In the genomic region with DNA sequence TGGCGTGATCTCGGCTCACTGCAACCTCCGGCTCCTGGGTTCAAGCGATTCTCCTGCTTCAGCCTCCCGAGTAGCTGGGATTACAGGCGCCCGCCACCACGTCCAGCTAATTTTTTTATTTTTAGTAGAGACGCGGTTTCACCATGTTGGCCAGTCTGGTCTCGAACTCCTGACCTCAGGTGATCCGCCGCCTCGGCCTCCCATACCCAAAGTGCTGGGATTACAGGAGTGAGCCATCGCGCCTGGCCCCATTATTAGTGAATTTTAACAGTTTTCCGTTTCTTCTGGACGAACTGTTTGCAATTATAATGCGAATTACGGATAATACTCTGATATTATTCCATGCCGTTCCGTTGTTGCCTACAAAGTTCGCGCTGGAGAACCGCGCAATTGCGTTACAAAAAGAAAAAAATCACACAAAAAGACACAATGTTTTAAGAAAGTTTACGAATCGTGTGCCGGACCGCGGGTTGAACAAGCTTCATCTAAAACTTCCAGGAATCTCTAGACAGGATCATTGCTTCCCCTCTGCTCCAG, we compare ENCODE assay signal across 6 cellular contexts. TPM values are rescaled to one million over a fixed set of nuclear protein-coding genes. Genes with fewer than 3 reads are reported as not detected.
DNase-seq lines count a peak whose midpoint lies in the region; ATAC-seq, FAIRE-seq and TF ChIP-seq lines count a peak whose summit lies in the region.
"Not testable (repeated sequence)": the region's sequence is repeated elsewhere in the genome, so short reads cannot be mapped to it uniquely, and the experiment has no call there.

No MANE protein-coding gene starts in this region.

- not testable (repeated sequence) for ATAC-seq in activated B cell treated with CpG ODN at 0.5 μM for 24 hours (ENCODE audit: low read depth); pancreas

- H3K36me3 ChIP-seq in pancreas, uterus: not testable (repeated sequence)

- peaks cover 24 to 33% (median 26%) of the 10 kb centered on the region in 3 donors for H3K4me1 ChIP-seq in pancreas
- H3K4me1 ChIP-seq in uterus = peaks cover 10% of the 10 kb centered on the region in 2 donors

- FAIRE-seq in pancreas (lab: Jason Lieb, UNC) = not testable (repeated sequence)

- H3K27ac Mint-ChIP-seq in activated B cell treated with CpG ODN at 0.5 μM for 24 hours = peak overlapping the region; percentile 96

- intact Hi-C loops in activated B cell treated with CpG ODN at 0.5 μM for 24 hours (cut with micrococcal nuclease) = loop anchor here (1.0 kb wide), 6 partner anchors 30 to 501 kb away; partner anchors contain the start of genes MARCHF2, NDUFA7, RAB11B and RPS28
- intact Hi-C loops in pancreas (cut with DNase I); uterus (cut with DNase I; ENCODE audit: low total_unique reads): not testable (repeated sequence)

- not testable (repeated sequence) for H3K9me3 Mint-ChIP-seq in activated B cell treated with CpG ODN at 0.5 μM for 24 hours

- peak overlapping the region; percentile 98 for H3K4me3 ChIP-seq in HFF-Myc (replicated peaks; ENCODE audit: low read depth, low read length)
- H3K4me3 ChIP-seq in choroid plexus epithelial cell (ENCODE audit: low read depth, low read length) = peak overlapping the region; percentile 95
- H3K4me3 ChIP-seq in iPS-18c (ENCODE audit: insufficient read depth, low read depth, low read length) = peak overlapping the region; percentile 97
- H3K4me3 ChIP-seq in pancreas = peak overlapping the region; percentile 8 to 99 (median 96)
- peak overlapping the region; percentile 79 to 93 for H3K4me3 ChIP-seq in uterus

- peak overlapping the region; percentile 98 for H3K4me3 Mint-ChIP-seq in activated B cell treated with CpG ODN at 0.5 μM for 24 hours

- CTCF ChIA-PET in activated B cell treated with CpG ODN at 0.5 μM for 24 hours (lab: Charles Lee) = interaction anchor here (1.2 kb wide), 1 partner anchor 31 kb away, joined by 4 read pairs; the partner anchor contains the start of gene MARCHF2

- POLR2A ChIA-PET in activated B cell treated with CpG ODN at 0.5 μM for 24 hours (lab: Charles Lee) = interaction anchor here (1.0 to 5.0 kb wide), 14 partner anchors 12 to 134 kb away, joined by 3 to 56 read pairs (median 6); partner anchors contain the start of genes MARCHF2, NDUFA7, RAB11B and RPS28

- not testable (repeated sequence) for TF ChIP-seq POLR2A in uterus (IDR thresholded peaks at IDR 0.05)

- H3K36me3 Mint-ChIP-seq in activated B cell treated with CpG ODN at 0.5 μM for 24 hours (ENCODE audit: low read depth) = peaks cover 37% of the 10 kb centered on the region

- H3K27me3 ChIP-seq in pancreas, uterus: not testable (repeated sequence)

- 20 to 21% methylated on average over 32 of the region's 32 CpGs for WGBS in pancreas, 2 donors

- H3K27ac ChIP-seq in pancreas = peak overlapping the region; percentile 50 to 96 (median 91)
- peak overlapping the region; percentile 90 to 94 for H3K27ac ChIP-seq in uterus

- peaks cover 38% of the 10 kb centered on the region for H3K4me1 Mint-ChIP-seq in activated B cell treated with CpG ODN at 0.5 μM for 24 hours

- TF ChIP-seq CTCF in HFF-Myc (IDR thresholded peaks at IDR 0.05; ENCODE audit: low read depth, low read length, missing control alignments); activated B cell treated with CpG ODN at 0.5 μM for 24 hours (IDR thresholded peaks at IDR 0.05); choroid plexus epithelial cell (conservative IDR thresholded peaks at IDR 0.05; ENCODE audit: low read depth, low read length); pancreas (IDR thresholded peaks at IDR 0.05); uterus (IDR thresholded peaks at IDR 0.05): not testable (repeated sequence)

- not testable (repeated sequence) for DNase-seq in HFF-Myc (ENCODE audit: extremely low read depth, low read depth); activated B cell treated with CpG ODN at 0.5 μM for 24 hours; choroid plexus epithelial cell (ENCODE audit: low read depth); uterus
- DNase-seq in pancreas = peak in 1 of 6 donors; percentile 23

- H3K27me3 Mint-ChIP-seq in activated B cell treated with CpG ODN at 0.5 μM for 24 hours = not testable (repeated sequence)

- not testable (repeated sequence) for H3K9me3 ChIP-seq in iPS-18c (ENCODE audit: control insufficient read depth, insufficient read depth, low read length); pancreas; uterus

RNA-seq across cellular contexts. Expression of gene HNRNPM, which starts 0.6 kb away (rescaled TPM):
- total RNA-seq in activated B cell treated with CpG ODN at 0.5 μM for 24 hours (282 and 287 TPM in 2 replicates), pancreas (10 to 100 TPM; 44.5 to 88.3 (median 66.6) TPM), uterus (100 to 1,000 TPM in 2 of 4 donors, 10 to 100 TPM in 2; 50.3 to 186 (median 98.5) TPM)
- 10 to 100 TPM; 52.5 to 90.1 TPM for polyA plus RNA-seq in pancreas

RNA-seq across cellular contexts. Expression of gene MARCHF2, which starts 31.1 kb away (rescaled TPM):
- total RNA-seq in activated B cell treated with CpG ODN at 0.5 μM for 24 hours (24.8 and 25.6 TPM in 2 replicates), pancreas (10 to 100 TPM in 5 of 6 donors, 1 to 10 TPM in 1; 8.8 to 18.0 (median 11.0) TPM), uterus (100 to 1,000 TPM in 1 of 4 donors, 10 to 100 TPM in 3; 44.1 to 161 (median 62.8) TPM)
- polyA plus RNA-seq in pancreas = 10 to 100 TPM; 17.1 to 22.6 TPM

RNA-seq across cellular contexts. Expression of gene RAB11B, which starts 54.0 kb away (rescaled TPM):
- total RNA-seq in activated B cell treated with CpG ODN at 0.5 μM for 24 hours = 92.1 and 100 TPM in 2 replicates
- 10 to 100 TPM; 52.1 to 75.2 (median 56.8) TPM for total RNA-seq in pancreas
- 100 to 1,000 TPM in 1 of 2 donors, 10 to 100 TPM in 1; 84.6 to 107 TPM for polyA plus RNA-seq in pancreas
- total RNA-seq in uterus = 10 to 100 TPM; 17.4 to 95.8 (median 60.1) TPM

RNA-seq across cellular contexts. Expression of gene PRAM1, which starts 58.2 kb away (rescaled TPM):
- 0.29 and 0.49 TPM in 2 replicates for total RNA-seq in activated B cell treated with CpG ODN at 0.5 μM for 24 hours
- total RNA-seq in pancreas = 1 to 10 TPM in 2 of 6 donors, under 1 TPM in 4; 0.09 to 4.6 (median 0.70) TPM
- polyA plus RNA-seq in pancreas = 1 to 10 TPM; 3.0 to 3.7 TPM
- 1 to 10 TPM in 1 of 4 donors, under 1 TPM in 1, not detected in 2; 0.97 to 3.0 TPM for total RNA-seq in uterus
